13 cellular contexts compared by ENCODE assay signal in genomic region chr1:46173361-46173856, GRCh38. TPM values are rescaled to one million over a fixed set of nuclear protein-coding genes. Genes with fewer than 3 reads are reported as not detected.
DNase-seq lines count a peak whose midpoint lies in the region; ATAC-seq and TF ChIP-seq lines count a peak whose summit lies in the region.
"Had no signal": no experiment of that assay in that cellular context is flagged by ENCODE, and none has a peak within 500 bp of the region (broad histone marks: within the 10 kb centered on the region; RNA-seq: fewer than 3 reads in every experiment).

No MANE protein-coding gene starts in this region.

- H3K36me3 Mint-ChIP-seq in HFFc6 (ENCODE audit: low read depth) (no peaks in the 10 kb centered on the region), WTC11 (no peaks in the 10 kb centered on the region), Caco-2 (ENCODE audit: insufficient read depth, unreplicated experiment) (no peaks in the 10 kb centered on the region)

- intact Hi-C loops in Caco-2 (cut with micrococcal nuclease; ENCODE audit: unreplicated experiment): no loop called here

- CTCF ChIA-PET in WTC11 (lab: Charles Lee): interaction anchor here (0.6 to 1.2 kb wide), 3 partner anchors 10 to 71 kb away, joined by 3 to 4 read pairs (median 4); no protein-coding TSS in a partner anchor
- CTCF ChIA-PET in Caco-2 (lab: Charles Lee): interaction anchor here (1.0 kb wide), 1 partner anchor 50 kb away, joined by 3 read pairs; no protein-coding TSS in a partner anchor

- H3K9me3 Mint-ChIP-seq in HFFc6: no peaks in the 10 kb centered on the region
- H3K9me3 Mint-ChIP-seq in WTC11: no peaks in the 10 kb centered on the region
- H3K9me3 Mint-ChIP-seq in Caco-2 (ENCODE audit: unreplicated experiment): no peaks in the 10 kb centered on the region
- H3K9me3 Mint-ChIP-seq: activated T-helper 1 cell treated with anti-CD3 and anti-CD28 coated beads, Interleukin-12 subunit alpha, Interleukin-12 subunit beta, Interleukin-2, Interleukin-4 antibody, amounts not matched to agents 30 ng/mL and 10 ng/mL and 1 ng/mL, durations not matched to agents 14 hours and 24 hours and 36 hours; neural crest cell had no signal

- H3K27ac Mint-ChIP-seq in HFFc6 (no peak overlapping the region), WTC11 (no peak overlapping the region), Caco-2 (ENCODE audit: unreplicated experiment) (no peak overlapping the region)
- H3K27ac Mint-ChIP-seq: activated T-helper 1 cell treated with anti-CD3 and anti-CD28 coated beads, Interleukin-12 subunit alpha, Interleukin-12 subunit beta, Interleukin-2, Interleukin-4 antibody, amounts not matched to agents 30 ng/mL and 10 ng/mL and 1 ng/mL, durations not matched to agents 14 hours and 24 hours and 36 hours had no signal

- ATAC-seq in WTC11: peak; percentile 8; the same call in 1 of the 2 replicates
- peak; percentile 13 for ATAC-seq in left lobe of liver
- no peak for ATAC-seq in HG03469 (IDR thresholded peaks at IDR 0.05; ENCODE audit: unreplicated experiment)
- ATAC-seq in HG03280 (IDR thresholded peaks at IDR 0.05; ENCODE audit: unreplicated experiment): no peak
- no peak for ATAC-seq in HG03025 (IDR thresholded peaks at IDR 0.05; ENCODE audit: low FRiP score, unreplicated experiment)

- POLR2A ChIA-PET in WTC11 (lab: Charles Lee): no interaction called here
- POLR2A ChIA-PET in Caco-2 (lab: Charles Lee): no interaction called here

- DNase-seq in AG08395 (ENCODE audit: low spot score): peak; percentile 43
- DNase-seq in HFFc6: no peak
- DNase-seq in WTC11 (ENCODE audit: low spot score): no peak
- DNase-seq in left lobe of liver (ENCODE audit: low spot score): no peak
- no peak for DNase-seq in Caco-2
- DNase-seq: SW 1271 had no signal

- peaks cover 10% of the 10 kb centered on the region; the same call in 1 of the 2 replicates for H3K4me1 ChIP-seq in Caco-2

- H3K4me1 Mint-ChIP-seq in HFFc6 (ENCODE audit: low read depth) (0 out of 2 replicates have a peak, but pooled peaks cover 7% of the 10 kb centered on the region), WTC11 (peaks cover 10% of the 10 kb centered on the region), Caco-2 (ENCODE audit: low read depth, unreplicated experiment) (peaks cover 5% of the 10 kb centered on the region)

- TF ChIP-seq CTCF in HFFc6 (IDR thresholded peaks at IDR 0.05): 0 out of 2 replicates have a peak, but pooled peaks have one; percentile 22
- no peak for TF ChIP-seq CTCF in WTC11 (IDR thresholded peaks at IDR 0.05)
- TF ChIP-seq CTCF in Caco-2 (IDR thresholded peaks at IDR 0.05; ENCODE audit: insufficient read depth in 1 of 2, low read depth in 1 of 2, low read length in 1 of 2, severe bottlenecking in 1 of 2, unreplicated experiment in 1 of 2): no peak

- no peak overlapping the region for H3K4me3 ChIP-seq in Caco-2 (ENCODE audit: low read depth, low read length)

- no peaks in the 10 kb centered on the region for H3K36me3 ChIP-seq in Caco-2 (ENCODE audit: control insufficient read depth, insufficient read depth, low read length)

- H3K4me3 Mint-ChIP-seq in HFFc6 (no peak overlapping the region), WTC11 (no peak overlapping the region), Caco-2 (ENCODE audit: unreplicated experiment) (no peak overlapping the region)
- H3K4me3 Mint-ChIP-seq: activated T-helper 1 cell treated with anti-CD3 and anti-CD28 coated beads, Interleukin-12 subunit alpha, Interleukin-12 subunit beta, Interleukin-2, Interleukin-4 antibody, amounts not matched to agents 30 ng/mL and 10 ng/mL and 1 ng/mL, durations not matched to agents 14 hours and 24 hours and 36 hours; neural crest cell had no signal

- H3K9me3 ChIP-seq in Caco-2: no peaks in the 10 kb centered on the region

- BruUV-seq in Caco-2 (replicated peaks; lab: Mats Ljungman, UMichigan): no TSS peak

- H3K27me3 Mint-ChIP-seq in HFFc6 (ENCODE audit: insufficient read depth): peaks cover 3% of the 10 kb centered on the region
- H3K27me3 Mint-ChIP-seq in WTC11 (ENCODE audit: low read depth): peaks cover 20% of the 10 kb centered on the region
- H3K27me3 Mint-ChIP-seq in Caco-2 (ENCODE audit: insufficient read depth, unreplicated experiment): no peaks in the 10 kb centered on the region

- no peaks in the 10 kb centered on the region for H3K27me3 ChIP-seq in Caco-2 (replicated peaks; ENCODE audit: control insufficient read depth, insufficient read depth, low read length)

TF ChIP-seq in WTC11, 78 proteins besides CTCF, POLR2A, EP300 and RAD21:
- TF ChIP-seq OVOL2 (CRISPR knock-in tag; IDR thresholded peaks at IDR 0.05; ENCODE audit: borderline replicate concordance): no peak
- TF ChIP-seq AR (CRISPR knock-in tag; IDR thresholded peaks at IDR 0.05): no peak
- no peak for TF ChIP-seq ATF6 (CRISPR knock-in tag; IDR thresholded peaks at IDR 0.05)
- TF ChIP-seq TEAD1 (CRISPR knock-in tag; IDR thresholded peaks at IDR 0.05): no peak
- TF ChIP-seq E2F5 (CRISPR knock-in tag; IDR thresholded peaks at IDR 0.05): no peak
- TF ChIP-seq RELA (CRISPR knock-in tag; IDR thresholded peaks at IDR 0.05; ENCODE audit: borderline replicate concordance): no peak
- TF ChIP-seq CREB1 (CRISPR knock-in tag; IDR thresholded peaks at IDR 0.05): no peak

RNA-seq across cellular contexts. Expression of gene TSPAN1, which starts 1.5 kb away (rescaled TPM):
- total RNA-seq in HFFc6 (2021; fragmentation: NEBNext Ultra II Directional; extraction: Animal tissue kit (Norgen Biotek cat#: 25700)): 1 to 10 TPM in 3 of 6 experiments, under 1 TPM in 3; 0.80 to 1.9 (median 1.1) TPM
- total RNA-seq in WTC11 (2021) (0.50 to 0.69 TPM (median 0.57 TPM) in 3 replicates), left lobe of liver (7.7 TPM), Caco-2 (2022) (0.34 and 0.44 TPM in 2 replicates)
- total RNA-seq: activated T-helper 1 cell treated with anti-CD3 and anti-CD28 coated beads, Interleukin-12 subunit alpha, Interleukin-12 subunit beta, Interleukin-2, Interleukin-4 antibody, amounts not matched to agents 30 ng/mL and 10 ng/mL and 1 ng/mL, durations not matched to agents 14 hours and 24 hours and 36 hours; Daoy; neural crest cell had no signal

RNA-seq across cellular contexts. Expression of gene P3R3URF, which starts 2.9 kb away (rescaled TPM):
- total RNA-seq in HFFc6 (2021; fragmentation: NEBNext Ultra II Directional; extraction: Animal tissue kit (Norgen Biotek cat#: 25700)): not detected
- total RNA-seq in WTC11 (2021): not detected in 3 replicates
- not detected for total RNA-seq in left lobe of liver
- total RNA-seq in Caco-2 (2022): not detected in 2 replicates
- total RNA-seq: activated T-helper 1 cell treated with anti-CD3 and anti-CD28 coated beads, Interleukin-12 subunit alpha, Interleukin-12 subunit beta, Interleukin-2, Interleukin-4 antibody, amounts not matched to agents 30 ng/mL and 10 ng/mL and 1 ng/mL, durations not matched to agents 14 hours and 24 hours and 36 hours; Daoy; epithelial cell of proximal tubule; neural crest cell had no signal

RNA-seq across cellular contexts. Expression of gene POMGNT1, which starts 24.8 kb away (rescaled TPM):
- 100 to 1,000 TPM; 103 to 125 (median 119) TPM for total RNA-seq in HFFc6 (2021; fragmentation: NEBNext Ultra II Directional; extraction: Animal tissue kit (Norgen Biotek cat#: 25700))
- total RNA-seq in WTC11 (2021) (42.5 to 43.2 TPM (median 43.2 TPM) in 3 replicates), left lobe of liver (39.8 TPM), Caco-2 (2022) (34.9 TPM in 2 replicates)

RNA-seq across cellular contexts. Expression of gene LURAP1, which starts 29.7 kb away (rescaled TPM):
- 1 to 10 TPM; 2.2 to 4.7 (median 3.9) TPM for total RNA-seq in HFFc6 (2021; fragmentation: NEBNext Ultra II Directional; extraction: Animal tissue kit (Norgen Biotek cat#: 25700))
- total RNA-seq in WTC11 (2021) (3.8 to 4.0 TPM (median 4.0 TPM) in 3 replicates), left lobe of liver (0.40 TPM), Caco-2 (2022) (not detected in 2 replicates)
- total RNA-seq: activated T-helper 1 cell treated with anti-CD3 and anti-CD28 coated beads, Interleukin-12 subunit alpha, Interleukin-12 subunit beta, Interleukin-2, Interleukin-4 antibody, amounts not matched to agents 30 ng/mL and 10 ng/mL and 1 ng/mL, durations not matched to agents 14 hours and 24 hours and 36 hours; Daoy had no signal

RNA-seq across cellular contexts. Expression of gene PIK3R3, which starts 41.0 kb away (rescaled TPM):
- total RNA-seq in HFFc6 (2021; fragmentation: NEBNext Ultra II Directional; extraction: Animal tissue kit (Norgen Biotek cat#: 25700)): 1 to 10 TPM; 5.4 to 8.9 (median 6.0) TPM
- total RNA-seq in WTC11 (2021) (9.0 to 12.3 TPM (median 10.9 TPM) in 3 replicates), left lobe of liver (3.1 TPM), Caco-2 (2022) (2.2 and 3.6 TPM in 2 replicates)

Comparison
In these comparisons a context has a peak if more than half of its experiments do, and no peak if none do; other contexts are left out.
1. ATAC-seq: peak in WTC11 (single experiment) and left lobe of liver (single experiment); none in HG03469 (single experiment), HG03280 (single experiment) and HG03025 (single experiment).